ENCODE assay signal across 8 cellular contexts in the genomic region with DNA sequence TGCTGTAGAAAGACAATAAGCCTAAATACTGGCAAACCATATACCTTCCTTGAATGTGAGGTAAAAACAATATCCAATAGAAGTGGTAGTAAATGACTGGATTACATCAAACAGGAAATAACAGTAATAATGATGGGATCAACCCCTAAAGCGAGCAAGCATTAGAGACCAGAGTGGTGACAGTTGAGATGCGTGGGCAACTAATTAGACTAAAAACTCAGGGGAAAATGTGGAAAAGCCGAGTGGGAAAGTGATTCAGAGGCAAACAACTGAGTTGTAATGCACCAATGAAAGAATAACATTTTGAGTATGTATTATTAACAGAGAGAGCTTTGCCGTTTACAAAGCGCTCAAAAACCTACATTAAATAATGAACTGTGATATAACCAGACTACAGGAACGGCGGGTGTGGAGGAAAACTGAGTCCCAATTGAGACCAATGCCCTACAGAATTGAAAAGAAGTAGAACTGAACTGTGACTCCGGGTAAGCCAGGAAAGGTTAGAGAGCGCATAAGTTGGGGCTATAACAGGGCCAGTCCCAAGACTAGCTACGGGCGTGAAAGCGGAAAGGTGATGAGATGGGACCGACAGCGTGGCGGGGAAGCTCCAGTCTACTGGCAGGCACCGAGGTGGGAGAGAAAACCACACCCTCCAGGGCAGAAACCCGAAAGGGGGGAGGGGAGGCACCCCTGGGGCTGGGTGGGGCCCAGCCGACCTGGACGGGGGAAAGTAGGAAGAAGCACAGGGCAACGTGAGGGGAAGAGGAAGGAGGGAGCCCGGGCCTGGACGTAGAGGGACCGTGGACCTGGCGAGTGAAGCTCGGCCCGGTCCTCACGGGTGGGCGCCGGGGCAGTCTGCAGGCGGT. TPM values are rescaled to one million over a fixed set of nuclear protein-coding genes. Genes with fewer than 3 reads are reported as not detected.
A peak's percentile ranks its signal among the peaks of the same experiment; 100 is the strongest.
DNase-seq lines count a peak whose midpoint lies in the region; ATAC-seq and TF ChIP-seq lines count a peak whose summit lies in the region.

No MANE protein-coding gene starts in this region.

- ATAC-seq in GM21528 (IDR thresholded peaks at IDR 0.05; ENCODE audit: low FRiP score, unreplicated experiment) = peak; percentile 33

- H3K4me1 Mint-ChIP-seq in T-helper 1 cell treated with Interleukin-12 subunit alpha and Interleukin-12 subunit beta and Interleukin-4 antibody, amounts not matched to agents 30 μg/mL and 1 μg/mL, for 36 hours (ENCODE audit: low read depth) = peaks cover 33% of the 10 kb centered on the region

- in situ Hi-C loops in astrocyte of the cerebellum (cut with HindIII; ENCODE audit: low sequenced_read_pairs) = no loop called here

- no peaks in the 10 kb centered on the region for H3K27me3 Mint-ChIP-seq in T-helper 1 cell treated with Interleukin-12 subunit alpha and Interleukin-12 subunit beta and Interleukin-4 antibody, amounts not matched to agents 30 μg/mL and 1 μg/mL, for 36 hours (ENCODE audit: low read depth)

- H3K36me3 Mint-ChIP-seq in T-helper 1 cell treated with Interleukin-12 subunit alpha and Interleukin-12 subunit beta and Interleukin-4 antibody, amounts not matched to agents 30 μg/mL and 1 μg/mL, for 36 hours (ENCODE audit: low read depth) = peaks cover 6% of the 10 kb centered on the region

- peak overlapping the region; percentile 72 for H3K4me3 ChIP-seq in Jurkat, Clone E6-1 (ENCODE audit: low read length)
- H3K4me3 ChIP-seq in astrocyte of the cerebellum (ENCODE audit: low read depth, low read length) = peak overlapping the region; percentile 96

- no peak for TF ChIP-seq CTCF in astrocyte of the cerebellum (IDR thresholded peaks at IDR 0.05; ENCODE audit: low read depth, low read length, missing control alignments)

- peak overlapping the region; percentile 97 for H3K4me3 Mint-ChIP-seq in T-helper 1 cell treated with Interleukin-12 subunit alpha and Interleukin-12 subunit beta and Interleukin-4 antibody, amounts not matched to agents 30 μg/mL and 1 μg/mL, for 36 hours

- DNase-seq in DMS53 (lab: John Stamatoyannopoulos, UW) = peak; percentile 59
- peak; percentile 48 for DNase-seq in Jurkat, Clone E6-1 (ENCODE audit: low read depth, low spot score)
- no peak for DNase-seq in astrocyte of the cerebellum (ENCODE audit: low read depth)
- peak; percentile 69 for DNase-seq in islet precursor cell
- peak; percentile 2 to 23 for DNase-seq in stimulated activated CD4-positive, alpha-beta T cell treated with anti-CD3 and anti-CD28 coated beads, Interleukin-1b, Interleukin-23, amount 100 ng/mL, for 1 hour (ENCODE audit: low read depth in 2 of 2)
- DNase-seq in cerebellar nuclear complex (lab: John Stamatoyannopoulos, UW) = no peak

- H3K9me3 Mint-ChIP-seq in T-helper 1 cell treated with Interleukin-12 subunit alpha and Interleukin-12 subunit beta and Interleukin-4 antibody, amounts not matched to agents 30 μg/mL and 1 μg/mL, for 36 hours = no peaks in the 10 kb centered on the region

- peak overlapping the region; percentile 100 for H3K27ac Mint-ChIP-seq in T-helper 1 cell treated with Interleukin-12 subunit alpha and Interleukin-12 subunit beta and Interleukin-4 antibody, amounts not matched to agents 30 μg/mL and 1 μg/mL, for 36 hours

RNA-seq across cellular contexts. Expression of gene UBAP2, which starts 0.6 kb away (rescaled TPM):
- 49.2 TPM for polyA plus RNA-seq in Jurkat, Clone E6-1 (2012; ENCODE audit: insufficient read depth, insufficient read length)

Comparison
In these comparisons a context has a peak if more than half of its experiments do, and no peak if none do; other contexts are left out.
1. DNase-seq: peak in DMS53 (single experiment), Jurkat, Clone E6-1 (single experiment), islet precursor cell (single experiment) and stimulated activated CD4-positive, alpha-beta T cell treated with anti-CD3 and anti-CD28 coated beads, Interleukin-1b, Interleukin-23, amount 100 ng/mL, for 1 hour (2 of 2); none in astrocyte of the cerebellum (single experiment) and cerebellar nuclear complex (0 of 2).